Comparison of ENCODE assay signal across 16 cellular contexts in the genomic region with DNA sequence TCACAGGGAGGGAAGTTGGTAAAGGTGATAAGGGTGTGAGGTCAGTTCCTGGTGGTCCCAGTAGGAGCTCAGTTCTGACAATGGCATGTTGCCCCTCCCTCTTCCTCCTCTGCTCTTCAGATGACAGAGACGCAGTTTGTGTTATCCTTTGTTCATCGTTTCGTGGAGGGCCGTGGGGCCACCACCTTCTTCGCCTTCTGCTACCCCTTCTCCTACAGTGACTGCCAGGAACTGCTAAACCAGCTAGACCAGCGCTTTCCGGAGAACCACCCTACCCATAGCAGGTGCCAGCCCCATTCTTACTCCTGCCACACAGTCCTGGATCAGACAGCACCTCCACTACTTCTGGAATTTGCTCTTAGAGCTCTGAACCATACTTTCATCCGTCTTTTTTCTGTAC. TPM values are rescaled to one million over a fixed set of nuclear protein-coding genes. Genes with fewer than 3 reads are reported as not detected.
DNase-seq lines count a peak whose midpoint lies in the region; ATAC-seq and TF ChIP-seq lines count a peak whose summit lies in the region.
"Had no signal": no experiment of that assay in that cellular context is flagged by ENCODE, and none has a peak within 500 bp of the region (broad histone marks: within the 10 kb centered on the region; RNA-seq: fewer than 3 reads in every experiment).

No MANE protein-coding gene starts in this region.

- DNase-seq in activated naive CD4-positive, alpha-beta T cell treated with anti-CD3 and anti-CD28 coated beads, Interleukin-2, amount 10 ng/mL, durations not matched to agents 7 days and 5 days = no peak
- no peak for DNase-seq in activated naive CD4-positive, alpha-beta T cell treated with anti-CD3 and anti-CD28 coated beads for 36 hours
- DNase-seq in T-cell (no peak), glutamatergic neuron (no peak), spleen (peak; percentile 68), activated T-cell treated with anti-CD3 and anti-CD28 coated beads for 4 hours (no peak), breast epithelium (ENCODE audit: low spot score in 2 of 2) (no peak), posterior cingulate gyrus (no peak)
- DNase-seq: GOT3, KG1, NCI-H146, NCI-H2081 treated with DMSO at 0.1 percent for 48 hours, NCI-H510A treated with DMSO at 0.1 percent for 48 hours had no signal

- CTCF ChIA-PET in activated naive CD4-positive, alpha-beta T cell treated with anti-CD3 and anti-CD28 coated beads, Interleukin-2, amount 10 ng/mL, durations not matched to agents 7 days and 5 days (lab: Charles Lee) = no interaction called here
- CTCF ChIA-PET in activated naive CD4-positive, alpha-beta T cell treated with anti-CD3 and anti-CD28 coated beads for 36 hours (lab: Charles Lee) = interaction anchor here (1.2 kb wide), 1 partner anchor 18 kb away, joined by 4 read pairs; the partner anchor contains the start of gene OST4
- CTCF ChIA-PET in T-cell (lab: Charles Lee) = interaction anchor here in 1 of 2 donors (0.6 kb wide), 1 partner anchor 27 kb away, joined by 6 read pairs; no protein-coding TSS in a partner anchor

- no peak for ATAC-seq in T-cell (replicated peaks in 1 of 4)
- ATAC-seq: Right ventricle myocardium inferior had no signal

- no peak overlapping the region for H3K4me3 ChIP-seq in spleen
- H3K4me3 ChIP-seq in breast epithelium = no peak overlapping the region
- H3K4me3 ChIP-seq: BLaER1 treated with 17β-estradiol and CSF1 and Interleukin-3, amounts not matched to agents 10 nM and 100 nM; Peyer's patch had no signal

- POLR2A ChIA-PET in T-cell (lab: Charles Lee) = no interaction called here

- no peaks in the 10 kb centered on the region for H3K27me3 ChIP-seq in spleen (replicated peaks in 1 of 7)
- H3K27me3 ChIP-seq in breast epithelium = no peaks in the 10 kb centered on the region
- H3K27me3 ChIP-seq: BLaER1 treated with 17β-estradiol and CSF1 and Interleukin-3, amounts not matched to agents 10 nM and 100 nM; Peyer's patch had no signal

- intact Hi-C loops in activated naive CD4-positive, alpha-beta T cell treated with anti-CD3 and anti-CD28 coated beads for 36 hours (cut with micrococcal nuclease) = loop anchor here (10.0 kb wide), 1 partner anchor 709 kb away; the partner anchor contains the start of genes ADGRF3 and SELENOI
- intact Hi-C loops in spleen (cut with DNase I; ENCODE audit: low total_unique reads) (no loop called here), breast epithelium (cut with DNase I; ENCODE audit: low total_unique reads) (loop anchor here (5.0 kb wide), 1 partner anchor 704 kb away; no protein-coding TSS in a partner anchor), posterior cingulate gyrus (cut with DNase I) (no loop called here)

- WGBS in spleen, 5 donors = 87 to 94% (median 92%) methylated on average over 8 of the region's 8 CpGs

- H3K27ac ChIP-seq in spleen (no peak overlapping the region), breast epithelium (no peak overlapping the region)
- H3K27ac ChIP-seq: BLaER1 treated with 17β-estradiol and CSF1 and Interleukin-3, amounts not matched to agents 10 nM and 100 nM; Peyer's patch had no signal

- peaks cover 2 to 56% (median 24%) of the 10 kb centered on the region in 6 donors for H3K36me3 ChIP-seq in spleen
- H3K36me3 ChIP-seq in breast epithelium = no peaks in the 10 kb centered on the region

- H3K27ac Mint-ChIP-seq in activated naive CD4-positive, alpha-beta T cell treated with anti-CD3 and anti-CD28 coated beads, Interleukin-2, amount 10 ng/mL, durations not matched to agents 7 days and 5 days = peak overlapping the region; percentile 5
- no peak overlapping the region for H3K27ac Mint-ChIP-seq in activated naive CD4-positive, alpha-beta T cell treated with anti-CD3 and anti-CD28 coated beads for 36 hours
- H3K27ac Mint-ChIP-seq in T-cell (peak overlapping the region in 1 of 2 donors; percentile 49), glutamatergic neuron (ENCODE audit: unreplicated experiment) (no peak overlapping the region)

- peaks cover 13% of the 10 kb centered on the region for H3K27me3 Mint-ChIP-seq in activated naive CD4-positive, alpha-beta T cell treated with anti-CD3 and anti-CD28 coated beads, Interleukin-2, amount 10 ng/mL, durations not matched to agents 7 days and 5 days
- peaks cover 6% of the 10 kb centered on the region for H3K27me3 Mint-ChIP-seq in activated naive CD4-positive, alpha-beta T cell treated with anti-CD3 and anti-CD28 coated beads for 36 hours (ENCODE audit: low read depth)
- H3K27me3 Mint-ChIP-seq in T-cell (peaks cover 9 to 10% of the 10 kb centered on the region in 2 donors), glutamatergic neuron (ENCODE audit: unreplicated experiment) (peaks cover 25% of the 10 kb centered on the region)

- TF ChIP-seq POLR2A in spleen (IDR thresholded peaks at IDR 0.05) (no peak), breast epithelium (IDR thresholded peaks at IDR 0.05) (no peak)

- no peak overlapping the region for H3K4me3 Mint-ChIP-seq in activated naive CD4-positive, alpha-beta T cell treated with anti-CD3 and anti-CD28 coated beads, Interleukin-2, amount 10 ng/mL, durations not matched to agents 7 days and 5 days
- H3K4me3 Mint-ChIP-seq in activated naive CD4-positive, alpha-beta T cell treated with anti-CD3 and anti-CD28 coated beads for 36 hours = no peak overlapping the region
- H3K4me3 Mint-ChIP-seq in T-cell = peak overlapping the region in 2 of 3 donors; percentile 1 to 5
- peak overlapping the region; percentile 10 for H3K4me3 Mint-ChIP-seq in glutamatergic neuron (ENCODE audit: unreplicated experiment)

- H3K4me1 Mint-ChIP-seq in activated naive CD4-positive, alpha-beta T cell treated with anti-CD3 and anti-CD28 coated beads, Interleukin-2, amount 10 ng/mL, durations not matched to agents 7 days and 5 days = peaks cover 26% of the 10 kb centered on the region
- peaks cover 16% of the 10 kb centered on the region for H3K4me1 Mint-ChIP-seq in activated naive CD4-positive, alpha-beta T cell treated with anti-CD3 and anti-CD28 coated beads for 36 hours (ENCODE audit: low read depth)
- peaks cover 18 to 41% (median 20%) of the 10 kb centered on the region in 3 donors for H3K4me1 Mint-ChIP-seq in T-cell
- peaks cover 7% of the 10 kb centered on the region for H3K4me1 Mint-ChIP-seq in glutamatergic neuron (ENCODE audit: low read depth, unreplicated experiment)

- TF ChIP-seq CTCF in glutamatergic neuron (IDR thresholded peaks at IDR 0.05; ENCODE audit: partially characterized antibody, unreplicated experiment) (no peak), spleen (IDR thresholded peaks at IDR 0.05 in 8 of 11, conservative IDR thresholded peaks at IDR 0.05 in 3 of 11) (no peak), breast epithelium (IDR thresholded peaks at IDR 0.05) (no peak)

- H3K9me3 Mint-ChIP-seq in activated naive CD4-positive, alpha-beta T cell treated with anti-CD3 and anti-CD28 coated beads, Interleukin-2, amount 10 ng/mL, durations not matched to agents 7 days and 5 days = peaks cover 2% of the 10 kb centered on the region
- H3K9me3 Mint-ChIP-seq in activated naive CD4-positive, alpha-beta T cell treated with anti-CD3 and anti-CD28 coated beads for 36 hours = peaks cover 2% of the 10 kb centered on the region
- H3K9me3 Mint-ChIP-seq in T-cell (no peaks in the 10 kb centered on the region), glutamatergic neuron (ENCODE audit: unreplicated experiment) (peaks cover 23% of the 10 kb centered on the region)

- H3K4me1 ChIP-seq in spleen = peaks cover 10 to 44% (median 23%) of the 10 kb centered on the region in 6 donors
- no peaks in the 10 kb centered on the region for H3K4me1 ChIP-seq in breast epithelium

- H3K36me3 Mint-ChIP-seq in activated naive CD4-positive, alpha-beta T cell treated with anti-CD3 and anti-CD28 coated beads, Interleukin-2, amount 10 ng/mL, durations not matched to agents 7 days and 5 days = peaks cover 26% of the 10 kb centered on the region
- H3K36me3 Mint-ChIP-seq in activated naive CD4-positive, alpha-beta T cell treated with anti-CD3 and anti-CD28 coated beads for 36 hours (ENCODE audit: low read depth) = peaks cover 9% of the 10 kb centered on the region
- H3K36me3 Mint-ChIP-seq in T-cell (peaks cover 18% of the 10 kb centered on the region), glutamatergic neuron (ENCODE audit: unreplicated experiment) (peaks cover 9% of the 10 kb centered on the region)

- no peaks in the 10 kb centered on the region for H3K9me3 ChIP-seq in spleen
- H3K9me3 ChIP-seq in breast epithelium = no peaks in the 10 kb centered on the region
- H3K9me3 ChIP-seq: BLaER1 treated with 17β-estradiol and CSF1 and Interleukin-3, amounts not matched to agents 10 nM and 100 nM; Peyer's patch had no signal

RNA-seq across cellular contexts. Expression of gene AGBL5, which starts 2.3 kb away (rescaled TPM):
- 10 to 100 TPM; 19.1 to 19.7 TPM for total RNA-seq in activated naive CD4-positive, alpha-beta T cell treated with anti-CD3 and anti-CD28 coated beads for 36 hours
- total RNA-seq in T-cell (10 to 100 TPM in 3 of 5 donors, 1 to 10 TPM in 2; 9.5 to 13.3 (median 11.2) TPM), glutamatergic neuron (ENCODE audit: unreplicated experiment) (17.3 TPM), spleen (10 to 100 TPM; 11.6 to 18.6 (median 14.9) TPM), breast epithelium (10 to 100 TPM; 12.5 to 21.5 (median 16.1) TPM)
- 10 to 100 TPM in 1 of 3 donors, 1 to 10 TPM in 2; 7.1 to 10.5 (median 8.0) TPM for polyA plus RNA-seq in spleen

RNA-seq across cellular contexts. Expression of gene OST4, which starts 17.7 kb away (rescaled TPM):
- total RNA-seq in activated naive CD4-positive, alpha-beta T cell treated with anti-CD3 and anti-CD28 coated beads for 36 hours = 100 to 1,000 TPM; 257 to 282 TPM
- total RNA-seq in T-cell (100 to 1,000 TPM; 217 to 292 (median 236) TPM), glutamatergic neuron (ENCODE audit: unreplicated experiment) (215 TPM), spleen (100 to 1,000 TPM; 197 to 292 (median 235) TPM), breast epithelium (100 to 1,000 TPM; 271 to 309 (median 281) TPM)
- 100 to 1,000 TPM; 418 to 556 (median 523) TPM for polyA plus RNA-seq in spleen

RNA-seq across cellular contexts. Expression of gene TMEM214, which starts 21.0 kb away (rescaled TPM):
- 10 to 100 TPM; 38.3 to 41.3 TPM for total RNA-seq in activated naive CD4-positive, alpha-beta T cell treated with anti-CD3 and anti-CD28 coated beads for 36 hours
- total RNA-seq in T-cell (10 to 100 TPM; 37.6 to 84.5 (median 71.6) TPM), glutamatergic neuron (ENCODE audit: unreplicated experiment) (35.8 TPM), spleen (10 to 100 TPM; 56.1 to 93.1 (median 73.0) TPM), breast epithelium (10 to 100 TPM; 41.1 to 56.0 (median 47.3) TPM)
- polyA plus RNA-seq in spleen = 10 to 100 TPM; 22.3 to 48.9 (median 26.8) TPM

RNA-seq across cellular contexts. Expression of gene EMILIN1, which starts 24.6 kb away (rescaled TPM):
- total RNA-seq in activated naive CD4-positive, alpha-beta T cell treated with anti-CD3 and anti-CD28 coated beads for 36 hours = under 1 TPM; 0.15 to 0.29 TPM
- total RNA-seq in T-cell (1 to 10 TPM in 1 of 5 donors, under 1 TPM in 4; 0.28 to 1.1 (median 0.85) TPM), glutamatergic neuron (ENCODE audit: unreplicated experiment) (3.2 TPM), spleen (100 to 1,000 TPM in 6 of 7 donors, 10 to 100 TPM in 1; 62.5 to 152 (median 112) TPM), breast epithelium (10 to 100 TPM; 25.6 to 94.7 (median 26.9) TPM)
- 10 to 100 TPM; 18.3 to 71.4 (median 40.7) TPM for polyA plus RNA-seq in spleen

RNA-seq across cellular contexts. Expression of gene KHK, which starts 32.8 kb away (rescaled TPM):
- total RNA-seq in activated naive CD4-positive, alpha-beta T cell treated with anti-CD3 and anti-CD28 coated beads for 36 hours = 10 to 100 TPM in 1 of 2 experiments, 1 to 10 TPM in 1; 9.5 to 10.2 TPM
- total RNA-seq in T-cell (1 to 10 TPM; 3.7 to 9.1 (median 6.7) TPM), glutamatergic neuron (ENCODE audit: unreplicated experiment) (5.3 TPM), spleen (1 to 10 TPM; 3.3 to 8.3 (median 3.6) TPM), breast epithelium (1 to 10 TPM; 2.2 to 4.1 (median 3.6) TPM)
- polyA plus RNA-seq in spleen = 1 to 10 TPM; 3.3 to 6.4 (median 4.4) TPM

Comparison
In these comparisons a context has a peak if more than half of its experiments do, and no peak if none do; other contexts are left out.
1. H3K4me3 Mint-ChIP-seq: peak in T-cell (2 of 3) and glutamatergic neuron (single experiment); none in activated naive CD4-positive, alpha-beta T cell treated with anti-CD3 and anti-CD28 coated beads, Interleukin-2, amount 10 ng/mL, durations not matched to agents 7 days and 5 days (single experiment) and activated naive CD4-positive, alpha-beta T cell treated with anti-CD3 and anti-CD28 coated beads for 36 hours (single experiment).
2. intact Hi-C loops: an anchor here in activated naive CD4-positive, alpha-beta T cell treated with anti-CD3 and anti-CD28 coated beads for 36 hours (10.0 kb wide) and breast epithelium (5.0 kb wide); none called in spleen and posterior cingulate gyrus.